ENCODE assay signal across 24 cellular contexts in genomic region chr7:158997110-158997453, GRCh38.
DNase-seq lines count a peak whose midpoint lies in the region; ATAC-seq and TF ChIP-seq lines count a peak whose summit lies in the region.
"Had no signal": no experiment of that assay in that cellular context is flagged by ENCODE, and none has a peak within 500 bp of the region (broad histone marks: within the 10 kb centered on the region; RNA-seq: fewer than 3 reads in every experiment).

No MANE protein-coding gene starts in this region.

- no peak for TF ChIP-seq POLR2A in heart left ventricle (IDR thresholded peaks at IDR 0.05)

- H3K4me1 ChIP-seq in heart left ventricle (no peaks in the 10 kb centered on the region), right atrium auricular region (no peaks in the 10 kb centered on the region), iPS-18a (ENCODE audit: control insufficient read depth, low read depth, low read length) (no peaks in the 10 kb centered on the region), skeletal muscle satellite cell (ENCODE audit: control insufficient read depth, insufficient read depth, low read length) (no peaks in the 10 kb centered on the region)
- H3K4me1 ChIP-seq: BE2C, prostate gland had no signal

- H3K9me3 ChIP-seq in heart left ventricle = peaks cover 0 to 6% (median 0%) of the 10 kb centered on the region in 12 donors
- H3K9me3 ChIP-seq in right atrium auricular region = peaks cover 0 to 8% of the 10 kb centered on the region in 2 donors
- H3K9me3 ChIP-seq in WERI-Rb-1 (ENCODE audit: severe bottlenecking) = peaks cover 4% of the 10 kb centered on the region
- no peaks in the 10 kb centered on the region for H3K9me3 ChIP-seq in iPS-18a (ENCODE audit: control insufficient read depth, low read depth, low read length)
- no peaks in the 10 kb centered on the region for H3K9me3 ChIP-seq in skeletal muscle satellite cell (replicated peaks; ENCODE audit: low read length)
- H3K9me3 ChIP-seq: neutrophil, prostate gland had no signal

- no peak for DNase-seq in heart left ventricle
- DNase-seq in right atrium auricular region (ENCODE audit: low spot score) = no peak
- no peak for DNase-seq in WERI-Rb-1
- no peak for DNase-seq in NCI-H128 (lab: John Stamatoyannopoulos, UW; ENCODE audit: unreplicated experiment)
- no peak for DNase-seq in OCI-M2 (lab: John Stamatoyannopoulos, UW; ENCODE audit: unreplicated experiment)
- DNase-seq in stimulated activated CD4-positive, alpha-beta T cell treated with anti-CD3 and anti-CD28 coated beads, Interleukin-1b, Interleukin-23, amount 100 ng/mL, for 48 hours = no peak
- DNase-seq: activated CD4-positive, alpha-beta memory T cell treated with anti-CD3 and anti-CD28 coated beads for 36 hours; activated effector memory CD4-positive, alpha-beta T cell treated with Interleukin-2 at 50 U/mL for 16 hours; activated naive CD8-positive, alpha-beta T cell treated with anti-CD3 and anti-CD28 coated beads, Interleukin-2, amount 10 ng/mL, durations not matched to agents 7 days and 5 days; BE2C; GF-D8; Karpas-422; MV-4-11; NCI-H187 treated with DMSO at 0.1 percent for 48 hours; NCI-H2227 treated with DMSO at 0.1 percent for 48 hours; NCI-H774; SHP77; SW 1271 had no signal

- peak overlapping the region; percentile 65 for H3K4me2 ChIP-seq in skeletal muscle satellite cell (ENCODE audit: low read length)

- H3K27me3 ChIP-seq in heart left ventricle (peaks cover 0 to 52% (median 34%) of the 10 kb centered on the region in 9 donors), right atrium auricular region (no peaks in the 10 kb centered on the region), WERI-Rb-1 (ENCODE audit: insufficient read depth, low read depth, severe bottlenecking) (no peaks in the 10 kb centered on the region), iPS-18a (ENCODE audit: control insufficient read depth, insufficient read depth, low read length) (peaks cover 58% of the 10 kb centered on the region), skeletal muscle satellite cell (ENCODE audit: control insufficient read depth, insufficient read depth, low read length) (peaks cover 20% of the 10 kb centered on the region)

- H3K4me3 ChIP-seq in heart left ventricle (peak overlapping the region in 7 of 12 donors; percentile 2 to 25 (median 20)), right atrium auricular region (peak overlapping the region in 1 of 2 donors; percentile 17), WERI-Rb-1 (ENCODE audit: low read depth, low read length) (peak overlapping the region; percentile 33), iPS-18a (ENCODE audit: low read length) (peak overlapping the region; percentile 57), skeletal muscle satellite cell (ENCODE audit: low read length) (no peak overlapping the region)
- H3K4me3 ChIP-seq: lung, prostate gland, skin epidermis had no signal

- H3K9ac ChIP-seq in iPS-18a (ENCODE audit: low read length) (no peak overlapping the region), skeletal muscle satellite cell (ENCODE audit: low read depth, low read length) (no peak overlapping the region)

- WGBS in heart left ventricle, 4 donors = 38 to 54% (median 46%) methylated on average over 22 to 32 of the region's 32 CpGs

- intact Hi-C loops in heart left ventricle (cut with DNase I) = no loop called here

- no peak for ATAC-seq in heart left ventricle

- H3K36me3 ChIP-seq in heart left ventricle (no peaks in the 10 kb centered on the region), right atrium auricular region (no peaks in the 10 kb centered on the region), WERI-Rb-1 (no peaks in the 10 kb centered on the region), iPS-18a (ENCODE audit: control insufficient read depth, low read depth, low read length) (no peaks in the 10 kb centered on the region), skeletal muscle satellite cell (ENCODE audit: insufficient read depth, low read length) (no peaks in the 10 kb centered on the region)
- H3K36me3 ChIP-seq: BE2C, neutrophil, prostate gland had no signal

- no peak for TF ChIP-seq CTCF in heart left ventricle (IDR thresholded peaks at IDR 0.05)
- TF ChIP-seq CTCF in right atrium auricular region (IDR thresholded peaks at IDR 0.05) = no peak
- no peak for TF ChIP-seq CTCF in WERI-Rb-1 (IDR thresholded peaks at IDR 0.05; ENCODE audit: low read depth, low read length)

- H3K27ac ChIP-seq in heart left ventricle (no peak overlapping the region), right atrium auricular region (no peak overlapping the region), WERI-Rb-1 (no peak overlapping the region), iPS-18a (ENCODE audit: low read length) (no peak overlapping the region)
- H3K27ac ChIP-seq: neutrophil, prostate gland, skin epidermis had no signal
